ENCODE assay signal across 15 cellular contexts in genomic region chr1:90614872-90615271, GRCh38.
DNase-seq lines count a peak whose midpoint lies in the region; ATAC-seq and TF ChIP-seq lines count a peak whose summit lies in the region.
"Had no signal": no experiment of that assay in that cellular context is flagged by ENCODE, and none has a peak within 500 bp of the region (broad histone marks: within the 10 kb centered on the region; RNA-seq: fewer than 3 reads in every experiment).

No MANE protein-coding gene starts in this region.

- no peaks in the 10 kb centered on the region for H4K20me1 ChIP-seq in neural cell (ENCODE audit: insufficient read depth)

- H3K27ac ChIP-seq in neural cell (ENCODE audit: low read length): no peak overlapping the region
- no peak overlapping the region for H3K27ac ChIP-seq in Peyer's patch

- H3K36me3 ChIP-seq in neural cell (ENCODE audit: insufficient read depth, low read length): no peaks in the 10 kb centered on the region
- H3K36me3 ChIP-seq in Peyer's patch: no peaks in the 10 kb centered on the region
- H3K36me3 ChIP-seq: HAP-1 had no signal

- in situ Hi-C loops in astrocyte of the spinal cord (cut with HindIII; ENCODE audit: low sequenced_read_pairs): no loop called here

- no peak for TF ChIP-seq POLR2A in Peyer's patch (IDR thresholded peaks at IDR 0.05)

- peak; percentile 33 for DNase-seq in ELR (ENCODE audit: low read depth)
- DNase-seq in Jurkat, Clone E6-1 (ENCODE audit: low read depth, low spot score): peak; percentile 7
- no peak for DNase-seq in astrocyte of the spinal cord (ENCODE audit: low read depth, low spot score)
- no peak for DNase-seq in Peyer's patch
- DNase-seq in T-helper 2 cell treated with Interferon-gamma antibody and Interleukin-4, amounts not matched to agents 5 μg/mL and 100 μg/mL, for 36 hours (ENCODE audit: low spot score): no peak
- DNase-seq in NCI-H2227 treated with DMSO at 0.1 percent for 48 hours (lab: John Stamatoyannopoulos, UW): no peak
- DNase-seq: activated effector memory CD4-positive, alpha-beta T cell treated with Interleukin-2 at 50 U/mL for 16 hours; DMS79; hippocampal formation; NCI-H1436; stimulated activated CD4-positive, alpha-beta T cell treated with anti-CD3 and anti-CD28 coated beads, Interleukin-12 subunit alpha, Interleukin-12 subunit beta, amount 100 ng/mL, for 4 hours had no signal

- no peak overlapping the region for H3K4me3 Mint-ChIP-seq in T-helper 2 cell treated with Interferon-gamma antibody and Interleukin-4, amounts not matched to agents 5 μg/mL and 100 μg/mL, for 36 hours
- H3K4me3 Mint-ChIP-seq: dendritic cell treated with granulocyte-macrophage colony-stimulating factor and Interleukin-4, amounts not matched to agents 40 ng/mL and 50 ng/mL, for 4 days had no signal

- H3K4me3 ChIP-seq in Jurkat, Clone E6-1 (ENCODE audit: low read length): no peak overlapping the region
- H3K4me3 ChIP-seq in astrocyte of the spinal cord (ENCODE audit: low read depth, low read length) (no peak overlapping the region), neural cell (ENCODE audit: low read length) (no peak overlapping the region), Peyer's patch (no peak overlapping the region)
- H3K4me3 ChIP-seq: HAP-1 had no signal

- no peaks in the 10 kb centered on the region for H3K9me2 ChIP-seq in neural cell (ENCODE audit: insufficient read depth, low read length)

- H3F3A ChIP-seq in neural cell (ENCODE audit: insufficient read depth, low read length, poor library complexity, severe bottlenecking): no peaks in the 10 kb centered on the region

- no peaks in the 10 kb centered on the region for H3K9me3 Mint-ChIP-seq in T-helper 2 cell treated with Interferon-gamma antibody and Interleukin-4, amounts not matched to agents 5 μg/mL and 100 μg/mL, for 36 hours
- H3K9me3 Mint-ChIP-seq: dendritic cell treated with granulocyte-macrophage colony-stimulating factor and Interleukin-4, amounts not matched to agents 40 ng/mL and 50 ng/mL, for 4 days had no signal

- H2AFZ ChIP-seq in neural cell (ENCODE audit: low read depth, low read length): no peak overlapping the region

- no peaks in the 10 kb centered on the region for H3K4me1 ChIP-seq in Peyer's patch
- H3K4me1 ChIP-seq: HAP-1 had no signal

- no peaks in the 10 kb centered on the region for H3K9me3 ChIP-seq in neural cell (ENCODE audit: low read length)
- H3K9me3 ChIP-seq in Peyer's patch: no peaks in the 10 kb centered on the region
- H3K9me3 ChIP-seq: HAP-1 had no signal

- no peak overlapping the region for H3K9ac ChIP-seq in neural cell (ENCODE audit: low read length)

- no peaks in the 10 kb centered on the region for H3K79me2 ChIP-seq in neural cell (replicated peaks; ENCODE audit: insufficient read depth, low read length)

- H3K36me3 Mint-ChIP-seq in T-helper 2 cell treated with Interferon-gamma antibody and Interleukin-4, amounts not matched to agents 5 μg/mL and 100 μg/mL, for 36 hours (ENCODE audit: low read depth): no peaks in the 10 kb centered on the region

- H3K4me2 ChIP-seq in neural cell (ENCODE audit: low read length): no peak overlapping the region

- no peaks in the 10 kb centered on the region for H3K27me3 Mint-ChIP-seq in T-helper 2 cell treated with Interferon-gamma antibody and Interleukin-4, amounts not matched to agents 5 μg/mL and 100 μg/mL, for 36 hours (ENCODE audit: low read depth)
- H3K27me3 Mint-ChIP-seq: dendritic cell treated with granulocyte-macrophage colony-stimulating factor and Interleukin-4, amounts not matched to agents 40 ng/mL and 50 ng/mL, for 4 days had no signal

- TF ChIP-seq EP300 in neural cell (conservative IDR thresholded peaks at IDR 0.05; ENCODE audit: poor library complexity, severe bottlenecking): no peak

- H3K4me1 Mint-ChIP-seq in T-helper 2 cell treated with Interferon-gamma antibody and Interleukin-4, amounts not matched to agents 5 μg/mL and 100 μg/mL, for 36 hours (ENCODE audit: low read depth): no peaks in the 10 kb centered on the region

- ATAC-seq in HG03432 (IDR thresholded peaks at IDR 0.05; ENCODE audit: unreplicated experiment): no peak

- TF ChIP-seq CTCF in astrocyte of the spinal cord (IDR thresholded peaks at IDR 0.05; ENCODE audit: low read depth, low read length) (peak; percentile 24), neural cell (IDR thresholded peaks at IDR 0.05; ENCODE audit: poor library complexity, severe bottlenecking) (peak; percentile 21), Peyer's patch (IDR thresholded peaks at IDR 0.05) (peak in 1 of 6 experiments; percentile 7)

- no peak for TF ChIP-seq RAD21 in neural cell (conservative IDR thresholded peaks at IDR 0.05)

- H3K27me3 ChIP-seq in neural cell (ENCODE audit: insufficient read depth, low read depth, low read length) (no peaks in the 10 kb centered on the region), Peyer's patch (no peaks in the 10 kb centered on the region)

- H3K27ac Mint-ChIP-seq in T-helper 2 cell treated with Interferon-gamma antibody and Interleukin-4, amounts not matched to agents 5 μg/mL and 100 μg/mL, for 36 hours: no peak overlapping the region
- H3K27ac Mint-ChIP-seq: dendritic cell treated with granulocyte-macrophage colony-stimulating factor and Interleukin-4, amounts not matched to agents 40 ng/mL and 50 ng/mL, for 4 days had no signal

TF ChIP-seq in neural cell, 6 proteins besides CTCF, POLR2A, EP300 and RAD21:
- no peak for TF ChIP-seq POLR2AphosphoS5 (IDR thresholded peaks at IDR 0.05)
- TF ChIP-seq MXI1 (conservative IDR thresholded peaks at IDR 0.05; ENCODE audit: poor library complexity, severe bottlenecking): no peak

Comparison
In these comparisons a context has a peak if more than half of its experiments do, and no peak if none do; other contexts are left out.
1. DNase-seq: peak in ELR (single experiment) and Jurkat, Clone E6-1 (single experiment); none in astrocyte of the spinal cord (single experiment), Peyer's patch (0 of 3), T-helper 2 cell treated with Interferon-gamma antibody and Interleukin-4, amounts not matched to agents 5 μg/mL and 100 μg/mL, for 36 hours (single experiment) and NCI-H2227 treated with DMSO at 0.1 percent for 48 hours (single experiment).